ENCODE assay signal across 1 cellular context in genomic region chr17:82753201-82753464, GRCh38.
TF ChIP-seq lines count a peak whose summit lies in the region.

No MANE protein-coding gene starts in this region.

TF ChIP-seq in endothelial cell of umbilical vein, 7 proteins besides CTCF, POLR2A, EP300 and RAD21:
- TF ChIP-seq POLR2AphosphoS5 (IDR thresholded peaks at IDR 0.05; ENCODE audit: insufficient read depth, low read depth, low read length) = no peak
- no peak for TF ChIP-seq GATA2 (IDR thresholded peaks at IDR 0.05; ENCODE audit: insufficient read depth, insufficient read length, low read depth, low read length)
- TF ChIP-seq EZH2 (IDR thresholded peaks at IDR 0.05; ENCODE audit: borderline replicate concordance, low read depth, low read length, severe bottlenecking) = no peak
- TF ChIP-seq MAX (IDR thresholded peaks at IDR 0.05; ENCODE audit: insufficient read depth, insufficient read length) = no peak
- no peak for TF ChIP-seq MYC (IDR thresholded peaks at IDR 0.05; ENCODE audit: low read depth, low read length)
- no peak for TF ChIP-seq JUN (IDR thresholded peaks at IDR 0.05; ENCODE audit: borderline replicate concordance, insufficient read depth, insufficient read length, low read depth)
- TF ChIP-seq FOS (IDR thresholded peaks at IDR 0.05; ENCODE audit: borderline replicate concordance, insufficient read depth, low read length) = no peak
